Comparison of ENCODE assay signal across 2 cellular contexts in the genomic region with DNA sequence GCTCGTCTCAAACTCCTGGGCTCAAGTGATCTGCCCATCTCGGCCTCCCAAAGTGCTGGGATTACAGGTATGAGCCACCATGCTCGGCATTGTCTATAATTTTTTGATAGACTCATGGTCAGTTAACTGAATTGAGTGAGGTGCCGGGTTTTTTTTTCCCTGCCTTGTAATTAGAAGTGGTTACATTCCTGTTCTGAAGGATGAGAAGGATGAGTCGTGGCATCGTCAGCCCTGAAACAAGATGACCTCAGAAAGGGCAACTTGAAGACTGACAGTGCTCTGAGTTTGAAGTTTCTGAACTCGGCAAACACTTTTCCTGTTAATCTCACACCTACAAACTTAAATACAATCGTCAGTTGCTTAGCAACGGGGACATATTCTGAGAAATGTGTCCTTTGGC.
TF ChIP-seq lines count a peak whose summit lies in the region.

No MANE protein-coding gene starts in this region.

TF ChIP-seq in IMR-90, 13 proteins besides CTCF, POLR2A, EP300 and RAD21 (continued from another document):
- no peak for TF ChIP-seq SMC3 (IDR thresholded peaks at IDR 0.05; ENCODE audit: low read depth, low read length)
- no peak for TF ChIP-seq MXI1 (IDR thresholded peaks at IDR 0.05; ENCODE audit: borderline replicate concordance, low read depth, low read length)

TF ChIP-seq in SK-N-SH treated with all-trans-retinoic acid at 6 μM for 48 hours, 23 proteins besides CTCF, POLR2A, EP300 and RAD21 (continued from another document):
- no peak for TF ChIP-seq CSDC2 (CRISPR knock-in tag; IDR thresholded peaks at IDR 0.05)
- no peak for TF ChIP-seq GLIS3 (CRISPR knock-in tag; IDR thresholded peaks at IDR 0.05)
- TF ChIP-seq, protein P1, sequence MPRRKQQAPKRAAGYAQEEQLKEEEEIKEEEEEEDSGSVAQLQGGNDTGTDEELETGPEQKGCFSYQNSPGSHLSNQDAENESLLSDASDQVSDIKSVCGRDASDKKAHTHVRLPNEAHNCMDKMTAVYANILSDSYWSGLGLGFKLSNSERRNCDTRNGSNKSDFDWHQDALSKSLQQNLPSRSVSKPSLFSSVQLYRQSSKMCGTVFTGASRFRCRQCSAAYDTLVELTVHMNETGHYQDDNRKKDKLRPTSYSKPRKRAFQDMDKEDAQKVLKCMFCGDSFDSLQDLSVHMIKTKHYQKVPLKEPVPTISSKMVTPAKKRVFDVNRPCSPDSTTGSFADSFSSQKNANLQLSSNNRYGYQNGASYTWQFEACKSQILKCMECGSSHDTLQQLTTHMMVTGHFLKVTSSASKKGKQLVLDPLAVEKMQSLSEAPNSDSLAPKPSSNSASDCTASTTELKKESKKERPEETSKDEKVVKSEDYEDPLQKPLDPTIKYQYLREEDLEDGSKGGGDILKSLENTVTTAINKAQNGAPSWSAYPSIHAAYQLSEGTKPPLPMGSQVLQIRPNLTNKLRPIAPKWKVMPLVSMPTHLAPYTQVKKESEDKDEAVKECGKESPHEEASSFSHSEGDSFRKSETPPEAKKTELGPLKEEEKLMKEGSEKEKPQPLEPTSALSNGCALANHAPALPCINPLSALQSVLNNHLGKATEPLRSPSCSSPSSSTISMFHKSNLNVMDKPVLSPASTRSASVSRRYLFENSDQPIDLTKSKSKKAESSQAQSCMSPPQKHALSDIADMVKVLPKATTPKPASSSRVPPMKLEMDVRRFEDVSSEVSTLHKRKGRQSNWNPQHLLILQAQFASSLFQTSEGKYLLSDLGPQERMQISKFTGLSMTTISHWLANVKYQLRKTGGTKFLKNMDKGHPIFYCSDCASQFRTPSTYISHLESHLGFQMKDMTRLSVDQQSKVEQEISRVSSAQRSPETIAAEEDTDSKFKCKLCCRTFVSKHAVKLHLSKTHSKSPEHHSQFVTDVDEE (CRISPR knock-in tag; IDR thresholded peaks at IDR 0.05): no peak
- no peak for TF ChIP-seq OSR1 (CRISPR knock-in tag; IDR thresholded peaks at IDR 0.05)
- TF ChIP-seq, protein P2, sequence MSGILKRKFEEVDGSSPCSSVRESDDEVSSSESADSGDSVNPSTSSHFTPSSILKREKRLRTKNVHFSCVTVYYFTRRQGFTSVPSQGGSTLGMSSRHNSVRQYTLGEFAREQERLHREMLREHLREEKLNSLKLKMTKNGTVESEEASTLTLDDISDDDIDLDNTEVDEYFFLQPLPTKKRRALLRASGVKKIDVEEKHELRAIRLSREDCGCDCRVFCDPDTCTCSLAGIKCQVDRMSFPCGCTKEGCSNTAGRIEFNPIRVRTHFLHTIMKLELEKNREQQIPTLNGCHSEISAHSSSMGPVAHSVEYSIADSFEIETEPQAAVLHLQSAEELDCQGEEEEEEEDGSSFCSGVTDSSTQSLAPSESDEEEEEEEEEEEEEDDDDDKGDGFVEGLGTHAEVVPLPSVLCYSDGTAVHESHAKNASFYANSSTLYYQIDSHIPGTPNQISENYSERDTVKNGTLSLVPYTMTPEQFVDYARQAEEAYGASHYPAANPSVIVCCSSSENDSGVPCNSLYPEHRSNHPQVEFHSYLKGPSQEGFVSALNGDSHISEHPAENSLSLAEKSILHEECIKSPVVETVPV (CRISPR knock-in tag; IDR thresholded peaks at IDR 0.05): no peak
